ENCODE assay signal across 24 cellular contexts in the genomic region with DNA sequence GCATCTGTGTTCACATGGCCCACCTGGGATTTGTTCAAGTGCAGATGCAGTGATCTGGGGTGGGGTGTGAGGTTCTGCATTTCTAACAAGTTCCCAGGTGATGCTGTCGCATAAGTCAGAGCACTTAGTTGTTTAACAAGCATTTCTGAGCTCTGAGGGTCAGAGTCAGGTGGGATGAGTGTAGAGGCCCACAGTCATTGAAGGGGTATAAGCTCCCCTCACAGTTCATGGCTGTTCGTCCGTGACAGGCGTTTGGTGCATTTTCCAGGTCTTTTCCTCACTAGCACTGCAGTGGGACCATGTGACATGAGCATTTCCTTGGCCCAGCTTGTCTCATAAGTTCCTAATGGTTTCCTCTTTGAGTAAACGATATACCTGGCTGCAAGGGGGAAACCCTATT.
DNase-seq lines count a peak whose midpoint lies in the region; ATAC-seq, FAIRE-seq and TF ChIP-seq lines count a peak whose summit lies in the region.
"Had no signal": no experiment of that assay in that cellular context is flagged by ENCODE, and none has a peak within 500 bp of the region (broad histone marks: within the 10 kb centered on the region; RNA-seq: fewer than 3 reads in every experiment).

No MANE protein-coding gene starts in this region.

- H3K27me3 ChIP-seq in GM23338 (ENCODE audit: insufficient read depth) (no peaks in the 10 kb centered on the region), H1 (replicated peaks in 1 of 4; ENCODE audit: control insufficient read depth in 3 of 4, extremely low read depth in 1 of 4, insufficient read depth in 3 of 4, low read length in 3 of 4) (no peaks in the 10 kb centered on the region), neuronal stem cell (ENCODE audit: control insufficient read depth in 3 of 3, insufficient read depth in 3 of 3, low read depth in 1 of 3, low read length in 3 of 3) (peaks cover 0 to 5% (median 0%) of the 10 kb centered on the region in 3 experiments)
- H3K27me3 ChIP-seq: BLaER1 treated with 17β-estradiol and CSF1 and Interleukin-3, amounts not matched to agents 10 nM and 100 nM had no signal

- H3K27ac Mint-ChIP-seq in GM23338, result no peak overlapping the region
- H3K27ac Mint-ChIP-seq in endothelial cell (ENCODE audit: unreplicated experiment), result no peak overlapping the region
- H3K27ac Mint-ChIP-seq: B cell; CD4-positive, alpha-beta T cell; CD8-positive, alpha-beta T cell had no signal

- H4K20me1 ChIP-seq in GM23338 (replicated peaks; ENCODE audit: insufficient read depth), result no peaks in the 10 kb centered on the region
- H4K20me1 ChIP-seq in H1 (replicated peaks in 1 of 2; ENCODE audit: control insufficient read depth in 1 of 2, insufficient read depth in 2 of 2, low read length in 2 of 2), result no peaks in the 10 kb centered on the region
- H4K20me1 ChIP-seq: BLaER1 treated with 17β-estradiol and CSF1 and Interleukin-3, amounts not matched to agents 10 nM and 100 nM had no signal

- peaks cover 3% of the 10 kb centered on the region for H3K27me3 Mint-ChIP-seq in GM23338 (ENCODE audit: insufficient read depth, low read depth, poor library complexity)
- H3K27me3 Mint-ChIP-seq in endothelial cell (ENCODE audit: unreplicated experiment), result peaks cover 2% of the 10 kb centered on the region
- H3K27me3 Mint-ChIP-seq: B cell had no signal

- H4K91ac ChIP-seq in H1 (replicated peaks; ENCODE audit: insufficient read length, low read length) (no peak overlapping the region), neuronal stem cell (ENCODE audit: low read depth, low read length, poor library complexity) (no peak overlapping the region)

- TF ChIP-seq POLR2A in H1 (IDR thresholded peaks at IDR 0.05; ENCODE audit: control extremely low read depth in 1 of 2, low read depth in 2 of 2, low read length in 2 of 2), result no peak

- H3K36me3 Mint-ChIP-seq in GM23338 (ENCODE audit: low read depth) (no peaks in the 10 kb centered on the region), endothelial cell (ENCODE audit: low read depth, unreplicated experiment) (no peaks in the 10 kb centered on the region)
- H3K36me3 Mint-ChIP-seq: CD8-positive, alpha-beta T cell had no signal

- no peak for TF ChIP-seq EP300 in H1 (IDR thresholded peaks at IDR 0.05; ENCODE audit: borderline replicate concordance in 1 of 2, low read depth in 2 of 2, low read length in 2 of 2)

- H2BK5ac ChIP-seq in H1 (ENCODE audit: low read depth, low read length), result no peak overlapping the region
- H2BK5ac ChIP-seq in neuronal stem cell (ENCODE audit: low read length), result no peak overlapping the region

- H3K9me3 Mint-ChIP-seq in GM23338 (no peaks in the 10 kb centered on the region), endothelial cell (ENCODE audit: unreplicated experiment) (no peaks in the 10 kb centered on the region)
- H3K9me3 Mint-ChIP-seq: CD4-positive, alpha-beta T cell; CD8-positive, alpha-beta T cell had no signal

- FAIRE-seq in H1 (lab: Jason Lieb, UNC), result no peak
- FAIRE-seq: A204.1, D721Med, G401.6, GM12891, GM19239 had no signal

- H3K4me2 ChIP-seq in GM23338 (no peak overlapping the region), H1 (ENCODE audit: insufficient read depth in 1 of 2, low read depth in 2 of 2, low read length in 2 of 2) (no peak overlapping the region), neuronal stem cell (ENCODE audit: insufficient read depth, low read length, poor library complexity, severe bottlenecking) (no peak overlapping the region)
- H3K4me2 ChIP-seq: BLaER1 treated with 17β-estradiol and CSF1 and Interleukin-3, amounts not matched to agents 10 nM and 100 nM had no signal

- H2BK120ac ChIP-seq in H1 (replicated peaks; ENCODE audit: low read depth, low read length) (no peak overlapping the region), neuronal stem cell (ENCODE audit: low read depth, low read length) (no peak overlapping the region)

- no peak for TF ChIP-seq RAD21 in H1 (IDR thresholded peaks at IDR 0.05 in 1 of 2, conservative IDR thresholded peaks at IDR 0.05 in 1 of 2; ENCODE audit: low read depth in 2 of 2, low read length in 2 of 2)

- H3K4me1 Mint-ChIP-seq in GM23338 (peaks cover 34% of the 10 kb centered on the region), endothelial cell (ENCODE audit: unreplicated experiment) (peaks cover 14% of the 10 kb centered on the region)
- H3K4me1 Mint-ChIP-seq: B cell had no signal

- H3K23ac ChIP-seq in H1 (ENCODE audit: insufficient read length) (no peak overlapping the region), neuronal stem cell (ENCODE audit: low read depth, low read length, poor library complexity) (no peak overlapping the region)

- TF ChIP-seq CTCF in GM23338 (conservative IDR thresholded peaks at IDR 0.05; ENCODE audit: low read depth in 2 of 2) (no peak), H1 (IDR thresholded peaks at IDR 0.05; ENCODE audit: control extremely low read depth in 1 of 3, insufficient read depth in 1 of 3, low read depth in 1 of 3, low read length in 3 of 3) (no peak), endothelial cell (IDR thresholded peaks at IDR 0.05; ENCODE audit: unreplicated experiment) (no peak)

- no peak for DNase-seq in GM23338 (ENCODE audit: low spot score)
- DNase-seq in H1 (ENCODE audit: low read depth in 1 of 2, low spot score in 2 of 2), result no peak
- DNase-seq in left kidney (ENCODE audit: low read depth, low spot score), result peak; percentile 57
- no peak for DNase-seq in neuronal stem cell (ENCODE audit: low spot score)
- no peak for DNase-seq in SKM-1 treated with dmso at 0.1 percent for 144 hours (lab: John Stamatoyannopoulos, UW; ENCODE audit: unreplicated experiment)
- no peak for DNase-seq in AG20443 (ENCODE audit: low spot score)
- DNase-seq in endothelial cell (ENCODE audit: low spot score), result no peak
- DNase-seq: 8988T; ACHN; AML-193; Caco-2; Calu3; CD4-positive, alpha-beta T cell; CD8-positive, alpha-beta T cell; DMS79 treated with DMSO at 0.1 percent for 48 hours; GF-D8 had no signal

- H3K56ac ChIP-seq in H1 (replicated peaks; ENCODE audit: insufficient read length, low read depth, low read length), result no peak overlapping the region

- H3K36me3 ChIP-seq in GM23338 (ENCODE audit: insufficient read depth) (no peaks in the 10 kb centered on the region), H1 (ENCODE audit: control insufficient read depth in 2 of 4, insufficient read depth in 4 of 4, low read length in 3 of 4) (no peaks in the 10 kb centered on the region), neuronal stem cell (replicated peaks in 1 of 2; ENCODE audit: control insufficient read depth in 2 of 2, insufficient read depth in 2 of 2, low read length in 2 of 2) (no peaks in the 10 kb centered on the region)
- H3K36me3 ChIP-seq: BLaER1 treated with 17β-estradiol and CSF1 and Interleukin-3, amounts not matched to agents 10 nM and 100 nM had no signal

- no peaks in the 10 kb centered on the region for H3F3A ChIP-seq in GM23338 (replicated peaks; ENCODE audit: low read depth)

- POLR2A ChIA-PET in H1 (lab: Charles Lee; ENCODE audit: partially characterized antibody), result no interaction called here

- H3K4me1 ChIP-seq in GM23338 (ENCODE audit: insufficient read depth) (peaks cover 5% of the 10 kb centered on the region), H1 (replicated peaks in 1 of 4; ENCODE audit: control insufficient read depth in 3 of 4, insufficient read depth in 4 of 4, low read length in 3 of 4) (peaks cover 0 to 6% (median 1%) of the 10 kb centered on the region in 4 experiments; a peak in 3 of 7 replicates), neuronal stem cell (ENCODE audit: control insufficient read depth in 2 of 2, insufficient read depth in 1 of 2, low read depth in 1 of 2, low read length in 2 of 2) (no peaks in the 10 kb centered on the region)
- H3K4me1 ChIP-seq: BLaER1 treated with 17β-estradiol and CSF1 and Interleukin-3, amounts not matched to agents 10 nM and 100 nM; Caco-2 had no signal

- no peak overlapping the region for H2BK12ac ChIP-seq in H1 (ENCODE audit: low read depth, low read length)
- no peak overlapping the region for H2BK12ac ChIP-seq in neuronal stem cell (ENCODE audit: low read length)

- H3K9me2 ChIP-seq in GM23338 (ENCODE audit: insufficient read depth), result no peaks in the 10 kb centered on the region

- H3K4me3 ChIP-seq in GM23338 (no peak overlapping the region), H1 (ENCODE audit: extremely low read depth in 1 of 4, insufficient read depth in 2 of 4, low read depth in 3 of 4, low read length in 4 of 4) (no peak overlapping the region), neuronal stem cell (ENCODE audit: low read length in 2 of 2) (no peak overlapping the region)
- H3K4me3 ChIP-seq: BLaER1 treated with 17β-estradiol and CSF1 and Interleukin-3, amounts not matched to agents 10 nM and 100 nM had no signal

- H2AFZ ChIP-seq in GM23338 (peak overlapping the region; percentile 14; the same call in 1 of the 2 replicates), H1 (ENCODE audit: low read length) (0 out of 2 replicates have a peak overlapping the region, but pooled peaks have one; percentile 74), neuronal stem cell (ENCODE audit: low read length) (no peak overlapping the region)

- H2BK15ac ChIP-seq in H1 (ENCODE audit: low read length) (no peak overlapping the region), neuronal stem cell (ENCODE audit: low read length) (no peak overlapping the region)

- H3K79me2 ChIP-seq in GM23338 (replicated peaks; ENCODE audit: insufficient read depth), result no peaks in the 10 kb centered on the region
- H3K79me2 ChIP-seq in H1 (ENCODE audit: control insufficient read depth in 1 of 2, insufficient read depth in 2 of 2, low read length in 2 of 2), result no peaks in the 10 kb centered on the region

- H3K23me2 ChIP-seq in H1 (ENCODE audit: low read depth, low read length), result no peaks in the 10 kb centered on the region

- H3K9ac ChIP-seq in H1 (replicated peaks in 1 of 4; ENCODE audit: extremely low read depth in 1 of 4, low read depth in 3 of 4, low read length in 3 of 4) (no peak overlapping the region), neuronal stem cell (ENCODE audit: low read depth, low read length, poor library complexity) (no peak overlapping the region)
- H3K9ac ChIP-seq: BLaER1 treated with 17β-estradiol and CSF1 and Interleukin-3, amounts not matched to agents 10 nM and 100 nM had no signal

- WGBS in H1 (ENCODE audit: extremely low coverage in 1 of 2, insufficient coverage in 1 of 2, insufficient read length in 1 of 2, insufficient replicate concordance in 2 of 2, low coverage in 1 of 2, low lambda C conversion rate in 2 of 2, missing lambda C conversion rate in 1 of 2), 2 experiments, result 87% methylated on average over 5 of the region's 5 CpGs; no CpG with 5 or more reads in 1 of the 2 experiments
- no CpG with 5 or more reads among the region's 5 CpGs for WGBS in neuronal stem cell (ENCODE audit: extremely low coverage in 2 of 2, insufficient read length in 2 of 2, insufficient replicate concordance in 1 of 2), 2 donors

- no peak for ATAC-seq in GM23338
- ATAC-seq: CD8-positive, alpha-beta T cell had no signal

- no peak overlapping the region for H3K14ac ChIP-seq in H1 (ENCODE audit: insufficient read length)
- peak overlapping the region; percentile 4 for H3K14ac ChIP-seq in neuronal stem cell (ENCODE audit: low read length)

- H4K5ac ChIP-seq in H1 (ENCODE audit: insufficient read length, low read depth, low read length), result no peak overlapping the region

- CTCF ChIA-PET in H1 (lab: Charles Lee; ENCODE audit: partially characterized antibody), result interaction anchor here (1.0 to 1.3 kb wide), 2 partner anchors 26 to 31 kb away, joined by 3 to 4 read pairs; no protein-coding TSS in a partner anchor

- H3K18ac ChIP-seq in H1 (ENCODE audit: extremely low read depth, low read length) (peak overlapping the region; percentile 60; the same call in 1 of the 2 replicates), neuronal stem cell (ENCODE audit: low read length) (no peak overlapping the region)

- H3K4ac ChIP-seq in H1 (replicated peaks; ENCODE audit: insufficient read length, low read depth, low read length) (no peak overlapping the region), neuronal stem cell (ENCODE audit: low read length) (no peak overlapping the region)

- no peak overlapping the region for H3K27ac ChIP-seq in GM23338 (ENCODE audit: low read depth)
- no peak overlapping the region for H3K27ac ChIP-seq in H1 (ENCODE audit: low read depth, low read length)
- H3K27ac ChIP-seq in neuronal stem cell (replicated peaks; ENCODE audit: low read length), result no peak overlapping the region
- H3K27ac ChIP-seq: BLaER1 treated with 17β-estradiol and CSF1 and Interleukin-3, amounts not matched to agents 10 nM and 100 nM; C4-2B had no signal

- H3K79me1 ChIP-seq in H1 (ENCODE audit: low read depth, low read length) (no peaks in the 10 kb centered on the region), neuronal stem cell (ENCODE audit: low read depth, low read length) (no peaks in the 10 kb centered on the region)

- no peak overlapping the region for H4K8ac ChIP-seq in H1 (ENCODE audit: extremely low read depth, insufficient read depth, low read length)
- H4K8ac ChIP-seq in neuronal stem cell (ENCODE audit: low read depth, low read length), result no peak overlapping the region

- no peak overlapping the region for H3K4me3 Mint-ChIP-seq in GM23338
- H3K4me3 Mint-ChIP-seq in endothelial cell (ENCODE audit: unreplicated experiment), result no peak overlapping the region
- H3K4me3 Mint-ChIP-seq: B cell; CD4-positive, alpha-beta T cell; CD8-positive, alpha-beta T cell had no signal

- H3K9me3 ChIP-seq in H1 (ENCODE audit: insufficient read depth in 2 of 2, low read depth in 1 of 2, low read length in 1 of 2) (no peaks in the 10 kb centered on the region), neuronal stem cell (replicated peaks in 1 of 2; ENCODE audit: control insufficient read depth in 2 of 2, insufficient read depth in 1 of 2, low read depth in 1 of 2, low read length in 2 of 2) (no peaks in the 10 kb centered on the region)
- H3K9me3 ChIP-seq: BLaER1 treated with 17β-estradiol and CSF1 and Interleukin-3, amounts not matched to agents 10 nM and 100 nM; Caco-2 had no signal

- H2AK5ac ChIP-seq in H1 (ENCODE audit: low read depth, low read length) (no peak overlapping the region), neuronal stem cell (ENCODE audit: low read depth, low read length) (no peak overlapping the region)

- H2BK20ac ChIP-seq in H1 (ENCODE audit: low read length), result 0 out of 2 replicates have a peak overlapping the region, but pooled peaks have one; percentile 8
